ENCODE assay signal across 7 cellular contexts in genomic region chr1:203480525-203481084, GRCh38. TPM values are rescaled to one million over a fixed set of nuclear protein-coding genes. Genes with fewer than 3 reads are reported as not detected.
A peak's percentile ranks its signal among the peaks of the same experiment; 100 is the strongest.
DNase-seq lines count a peak whose midpoint lies in the region; ATAC-seq and TF ChIP-seq lines count a peak whose summit lies in the region.

No MANE protein-coding gene starts in this region.

- H3K27me3 ChIP-seq in rectal smooth muscle tissue (ENCODE audit: control insufficient read depth, insufficient read depth, low read length) = no peaks in the 10 kb centered on the region

- H3K27ac ChIP-seq in rectal smooth muscle tissue (ENCODE audit: low read depth, low read length) = peak overlapping the region; percentile 76

- H3K4me3 ChIP-seq in fibroblast of pulmonary artery (replicated peaks; ENCODE audit: low read depth, low read length) (no peak overlapping the region), rectal smooth muscle tissue (ENCODE audit: low read length) (peak overlapping the region; percentile 6)

- POLR2A ChIA-PET in HEK293T (lab: Yijun Ruan, JAX) = no interaction called here

- peaks cover 50% of the 10 kb centered on the region for H3K4me1 ChIP-seq in rectal smooth muscle tissue (ENCODE audit: control insufficient read depth, insufficient read depth, low read length)

- no peak for TF ChIP-seq CTCF in fibroblast of pulmonary artery (IDR thresholded peaks at IDR 0.05; ENCODE audit: low read length, missing control alignments)

- CTCF ChIA-PET in HEK293T (lab: Yijun Ruan, JAX) = interaction anchor here (1.0 to 1.2 kb wide), 2 partner anchors 208 to 213 kb away, joined by 3 to 4 read pairs; no protein-coding TSS in a partner anchor

- DNase-seq in HEK293T (ENCODE audit: extremely low spot score) = peak; percentile 66
- DNase-seq in NCI-H526 treated with DMSO at 0.1 percent for 48 hours (lab: John Stamatoyannopoulos, UW) = peak; percentile 4
- peak; percentile 32 for DNase-seq in activated T-cell treated with anti-CD3 and anti-CD28 coated beads for 4 hours
- peak; percentile 92 for DNase-seq in fibroblast of pulmonary artery (ENCODE audit: low read depth)
- no peak for DNase-seq in posterior vena cava (ENCODE audit: low spot score)

- ATAC-seq in HG02885 (IDR thresholded peaks at IDR 0.05; ENCODE audit: poor library complexity, unreplicated experiment) = no peak

- intact Hi-C loops in posterior vena cava (cut with DNase I) = no loop called here

- no peaks in the 10 kb centered on the region for H3K36me3 ChIP-seq in rectal smooth muscle tissue (ENCODE audit: control insufficient read depth, insufficient read depth, low read length)

- H3K9ac ChIP-seq in rectal smooth muscle tissue (ENCODE audit: low read length) = no peak overlapping the region

TF ChIP-seq in HEK293T, 16 proteins besides CTCF, POLR2A, EP300 and RAD21:
- TF ChIP-seq HDGF (IDR thresholded peaks at IDR 0.05; ENCODE audit: borderline replicate concordance) (no peak), ARNT (IDR thresholded peaks at IDR 0.05) (no peak), ZNF384 (IDR thresholded peaks at IDR 0.05) (no peak), PKNOX1 (IDR thresholded peaks at IDR 0.05) (no peak), FOXA1 (IDR thresholded peaks at IDR 0.05) (no peak), CTBP1 (IDR thresholded peaks at IDR 0.05; ENCODE audit: borderline replicate concordance) (no peak), SP1 (IDR thresholded peaks at IDR 0.05) (no peak), FOXM1 (IDR thresholded peaks at IDR 0.05; ENCODE audit: borderline replicate concordance) (no peak), TARDBP (IDR thresholded peaks at IDR 0.05) (no peak), NFRKB (IDR thresholded peaks at IDR 0.05) (no peak), ELF4 (IDR thresholded peaks at IDR 0.05) (no peak), LEF1 (IDR thresholded peaks at IDR 0.05; ENCODE audit: borderline replicate concordance) (no peak)

RNA-seq across cellular contexts. Expression of gene PRELP, which starts 5.0 kb away (rescaled TPM):
- total RNA-seq in posterior vena cava = 100 to 1,000 TPM; 172 to 283 TPM

RNA-seq across cellular contexts. Expression of gene OPTC, which starts 13.3 kb away (rescaled TPM):
- total RNA-seq in posterior vena cava = not detected
